In the genomic region with DNA sequence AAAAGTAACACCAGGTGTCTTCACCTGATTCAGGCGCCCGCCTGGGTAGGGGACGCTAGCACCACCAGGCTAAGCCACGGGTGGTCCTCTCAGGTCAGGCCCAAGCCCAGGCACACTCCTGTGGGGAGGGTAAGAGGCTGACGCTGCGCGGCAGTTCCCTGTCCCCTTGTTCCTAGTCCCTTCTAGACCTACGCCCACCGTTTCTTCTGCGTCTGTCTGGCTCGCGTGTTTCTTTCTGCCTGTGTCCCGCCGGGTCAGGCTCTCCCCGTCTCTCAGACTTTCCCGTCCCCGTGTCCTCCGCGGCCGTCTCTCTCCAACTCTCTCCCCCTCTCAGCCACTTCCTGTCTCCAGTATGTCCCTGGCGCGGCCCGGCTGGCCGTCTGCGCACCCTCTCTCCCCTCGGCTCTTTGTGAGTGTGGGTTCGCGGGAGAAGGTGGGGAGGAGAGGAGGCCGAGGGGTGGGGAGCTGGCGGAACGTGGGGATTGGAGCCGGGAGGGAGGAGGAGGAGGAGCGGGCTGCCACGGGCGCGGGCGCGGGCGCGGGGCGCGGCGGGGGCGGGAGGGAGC, we compare ENCODE assay signal across 8 cellular contexts. TPM values are rescaled to one million over a fixed set of nuclear protein-coding genes. Genes with fewer than 3 reads are reported as not detected.
A peak's percentile ranks its signal among the peaks of the same experiment; 100 is the strongest.
DNase-seq lines count a peak whose midpoint lies in the region; ATAC-seq, FAIRE-seq and TF ChIP-seq lines count a peak whose summit lies in the region.

No MANE protein-coding gene starts in this region.

- WGBS in body of pancreas, 2 donors = 0% methylated on average over 28 to 29 of the region's 44 CpGs

- TF ChIP-seq CTCF in BE2C (IDR thresholded peaks at IDR 0.05; ENCODE audit: low read depth, low read length) = no peak
- peak in 1 of 7 experiments; percentile 1 for TF ChIP-seq CTCF in body of pancreas (IDR thresholded peaks at IDR 0.05)

- DNase-seq in BE2C (peak; percentile 72), GM19239 (ENCODE audit: insufficient read length, low spot score) (peak; percentile 72), SJSA1 (ENCODE audit: low read depth in 1 of 2, low spot score in 2 of 2) (peak; percentile 81 to 90), body of pancreas (peak; percentile 86 to 93 (median 90)), hypothalamus (lab: John Stamatoyannopoulos, UW) (peak in 49 of 51 donors; percentile 42 to 91 (median 80)), renal cortical epithelial cell (ENCODE audit: low read depth) (peak; percentile 59)

- intact Hi-C loops in body of pancreas (cut with DNase I) = no loop called here

- H3K36me3 ChIP-seq in BE2C = peaks cover 10% of the 10 kb centered on the region; the same call in 1 of the 2 replicates
- H3K36me3 ChIP-seq in SJSA1 = peaks cover 16% of the 10 kb centered on the region
- H3K36me3 ChIP-seq in body of pancreas (replicated peaks in 1 of 2; ENCODE audit: insufficient read depth in 1 of 2, low read depth in 2 of 2) = no peaks in the 10 kb centered on the region

- H3K9me3 ChIP-seq in BE2C = no peaks in the 10 kb centered on the region
- no peaks in the 10 kb centered on the region for H3K9me3 ChIP-seq in SJSA1 (replicated peaks)
- H3K9me3 ChIP-seq in body of pancreas = no peaks in the 10 kb centered on the region

- H3K4me3 ChIP-seq in BE2C (ENCODE audit: low read depth, low read length) (peak overlapping the region; percentile 65), SJSA1 (peak overlapping the region; percentile 47), body of pancreas (peak overlapping the region; percentile 23 to 61)

- TF ChIP-seq POLR2A in body of pancreas (IDR thresholded peaks at IDR 0.05) = peak; percentile 93 to 99 (median 99)

- H3K27ac ChIP-seq in SJSA1 = peak overlapping the region; percentile 72
- H3K27ac ChIP-seq in body of pancreas = peak overlapping the region; percentile 95 to 99 (median 98)

- FAIRE-seq in GM19239 (lab: Jason Lieb, UNC) = no peak

- H3K27me3 ChIP-seq in BE2C = no peaks in the 10 kb centered on the region
- H3K27me3 ChIP-seq in SJSA1 (replicated peaks) = no peaks in the 10 kb centered on the region
- H3K27me3 ChIP-seq in body of pancreas = no peaks in the 10 kb centered on the region

- H3K4me1 ChIP-seq in BE2C = peaks cover 28% of the 10 kb centered on the region
- H3K4me1 ChIP-seq in SJSA1 (replicated peaks) = peaks cover 60% of the 10 kb centered on the region
- peaks cover 74% of the 10 kb centered on the region for H3K4me1 ChIP-seq in body of pancreas

- ATAC-seq in HG03571 (IDR thresholded peaks at IDR 0.05; ENCODE audit: unreplicated experiment) (peak; percentile 23), body of pancreas (peak; percentile 57), GM18498 (IDR thresholded peaks at IDR 0.05; ENCODE audit: unreplicated experiment) (no peak)

RNA-seq across cellular contexts. Expression of gene TNS2, which starts 3.1 kb away (rescaled TPM):
- 28.1 TPM for polyA plus RNA-seq in BE2C (2012; ENCODE audit: insufficient read depth, insufficient read length, low read depth)
- total RNA-seq in SJSA1 (2014; rRNA removed; shearing (Covaris generic)) = 8.8 and 18.4 TPM in 2 replicates
- total RNA-seq in body of pancreas (100 to 1,000 TPM in 1 of 2 donors, 10 to 100 TPM in 1; 75.5 to 113 TPM), renal cortical epithelial cell (1.7 and 18.3 TPM in 2 replicates)

RNA-seq across cellular contexts. Expression of gene SPRYD3, which starts 32.5 kb away (rescaled TPM):
- 30.5 TPM for polyA plus RNA-seq in BE2C (2012; ENCODE audit: insufficient read depth, insufficient read length, low read depth)
- 18.3 and 18.6 TPM in 2 replicates for total RNA-seq in SJSA1 (2014; rRNA removed; shearing (Covaris generic))
- 10 to 100 TPM; 35.3 to 59.3 TPM for total RNA-seq in body of pancreas
- 13.9 and 30.6 TPM in 2 replicates for total RNA-seq in renal cortical epithelial cell

RNA-seq across cellular contexts. Expression of gene EIF4B, which starts 40.5 kb away (rescaled TPM):
- polyA plus RNA-seq in BE2C (2012; ENCODE audit: insufficient read depth, insufficient read length, low read depth) = 173 TPM
- total RNA-seq in SJSA1 (2014; rRNA removed; shearing (Covaris generic)) = 263 and 304 TPM in 2 replicates
- total RNA-seq in body of pancreas = 100 to 1,000 TPM; 326 to 389 TPM
- total RNA-seq in renal cortical epithelial cell = 1,047 and 1,149 TPM in 2 replicates

RNA-seq across cellular contexts. Expression of gene IGFBP6, which starts 50.7 kb away (rescaled TPM):
- polyA plus RNA-seq in BE2C (2012; ENCODE audit: insufficient read depth, insufficient read length, low read depth) = not detected
- 58.0 and 64.5 TPM in 2 replicates for total RNA-seq in SJSA1 (2014; rRNA removed; shearing (Covaris generic))
- total RNA-seq in body of pancreas (100 to 1,000 TPM; 154 to 204 TPM), renal cortical epithelial cell (76.1 and 95.0 TPM in 2 replicates)

RNA-seq across cellular contexts. Expression of gene SOAT2, which starts 56.5 kb away (rescaled TPM):
- polyA plus RNA-seq in BE2C (2012; ENCODE audit: insufficient read depth, insufficient read length, low read depth) = not detected
- total RNA-seq in SJSA1 (2014; rRNA removed; shearing (Covaris generic)) = not detected in 2 replicates
- total RNA-seq in body of pancreas (not detected), renal cortical epithelial cell (not detected in 2 replicates)
